ENCODE assay signal across 42 cellular contexts in genomic region chr10:86031-86430, GRCh38. TPM values are rescaled to one million over a fixed set of nuclear protein-coding genes. Genes with fewer than 3 reads are reported as not detected.
"Had no signal": no experiment of that assay in that cellular context is flagged by ENCODE, and none has a peak within 500 bp of the region (broad histone marks: within the 10 kb centered on the region; RNA-seq: fewer than 3 reads in every experiment).

No MANE protein-coding gene starts in this region.

- H3K9me3 ChIP-seq: adrenal gland, ascending aorta, body of pancreas, breast epithelium had no signal

- H3K9me3 Mint-ChIP-seq: activated naive CD4-positive, alpha-beta T cell treated with anti-CD3 and anti-CD28 coated beads for 36 hours; activated naive CD4-positive, alpha-beta T cell treated with anti-CD3 and anti-CD28 coated beads, Interleukin-2, amount 10 ng/mL, durations not matched to agents 7 days and 5 days; activated naive CD4-positive, alpha-beta T cell treated with anti-CD3 and anti-CD28 coated beads, Interleukin-2, amount 50 U/mL, for 24 hours; activated naive CD4-positive, alpha-beta T cell treated with anti-CD3 and anti-CD28 coated beads, Interleukin-2, amount 50 U/mL, for 72 hours; activated naive CD8-positive, alpha-beta T cell treated with anti-CD3 and anti-CD28 coated beads for 36 hours; activated naive CD8-positive, alpha-beta T cell treated with anti-CD3 and anti-CD28 coated beads, Interleukin-2, amount 10 ng/mL, durations not matched to agents 7 days and 5 days; activated naive CD8-positive, alpha-beta T cell treated with anti-CD3 and anti-CD28 coated beads, Interleukin-2, amount 50 U/mL, for 24 hours; activated T-cell treated with anti-CD3 and anti-CD28 coated beads, Interleukin-2, amount 50 U/mL, for 24 hours; activated T-cell treated with anti-CD3 and anti-CD28 coated beads, Interleukin-2, amount 50 U/mL, for 4 hours; activated T-cell treated with anti-CD3 and anti-CD28 coated beads, Interleukin-2, amount 50 U/mL, for 72 hours; activated T-helper 1 cell treated with anti-CD3 and anti-CD28 coated beads, Interleukin-12 subunit alpha, Interleukin-12 subunit beta, Interleukin-2, Interleukin-4 antibody, amounts not matched to agents 30 ng/mL and 10 ng/mL and 1 ng/mL, durations not matched to agents 14 hours and 24 hours and 36 hours; activated T-helper 17 cell treated with anti-CD3 and anti-CD28 coated beads, Interleukin-2, amount 50 U/mL, for 72 hours; activated T-helper 2 cell treated with anti-CD3 and anti-CD28 coated beads, Interferon-gamma antibody, Interleukin-2, Interleukin-4, amounts not matched to agents 10 μg/mL and 5 μg/mL and 100 μg/mL, durations not matched to agents 14 hours and 24 hours and 36 hours; brain; central memory CD8-positive, alpha-beta T cell had no signal

- H3K4me3 ChIP-seq: adrenal gland, ascending aorta, body of pancreas, breast epithelium, cardiac muscle cell had no signal

- DNase-seq: activated effector memory CD4-positive, alpha-beta T cell treated with anti-CD3 and anti-CD28 coated beads, Interleukin-2, amount 50 U/mL, for 16 hours; activated gamma-delta T cell; activated gamma-delta T cell treated with Interleukin-2 at 50 U/mL for 16 hours; activated naive CD4-positive, alpha-beta T cell; activated naive CD4-positive, alpha-beta T cell treated with anti-CD3 and anti-CD28 coated beads for 36 hours; activated naive CD4-positive, alpha-beta T cell treated with anti-CD3 and anti-CD28 coated beads, Interleukin-2, amount 10 ng/mL, durations not matched to agents 7 days and 5 days; activated naive CD4-positive, alpha-beta T cell treated with anti-CD3 and anti-CD28 coated beads, Interleukin-2, amount 50 U/mL, for 16 hours; activated naive CD4-positive, alpha-beta T cell treated with Interleukin-2 at 50 U/mL for 16 hours; activated naive CD8-positive, alpha-beta T cell treated with anti-CD3 and anti-CD28 coated beads for 36 hours; activated naive CD8-positive, alpha-beta T cell treated with anti-CD3 and anti-CD28 coated beads, Interleukin-2, amount 10 ng/mL, durations not matched to agents 7 days and 5 days; activated naive CD8-positive, alpha-beta T cell treated with anti-CD3 and anti-CD28 coated beads, Interleukin-2, amount 50 U/mL, for 24 hours; activated T-cell treated with anti-CD3 and anti-CD28 coated beads for 4 hours; activated T-cell treated with anti-CD3 and anti-CD28 coated beads, Interleukin-2, amount 50 U/mL, for 1 hour; activated T-cell treated with anti-CD3 and anti-CD28 coated beads, Interleukin-2, amount 50 U/mL, for 24 hours; activated T-cell treated with anti-CD3 and anti-CD28 coated beads, Interleukin-2, amount 50 U/mL, for 4 hours; activated T-cell treated with anti-CD3 and anti-CD28 coated beads, Interleukin-2, amount 50 U/mL, for 48 hours; activated T-cell treated with anti-CD3 and anti-CD28 coated beads, Interleukin-2, amount 50 U/mL, for 72 hours; adrenal gland; amniotic stem cell; amygdala; aorta; body of pancreas; brain microvascular endothelial cell; caudate nucleus; central memory CD4-positive, alpha-beta T cell; cerebellar nuclear complex had no signal

- H3K36me3 ChIP-seq: adrenal gland, ascending aorta, brain microvascular endothelial cell, breast epithelium, cardiac muscle cell had no signal

- H3K4me1 ChIP-seq: adrenal gland, ascending aorta, breast epithelium had no signal

- H3K27ac ChIP-seq: adrenal gland, ascending aorta, body of pancreas, brain microvascular endothelial cell, breast epithelium, cardiac muscle cell had no signal

- H3K27me3 ChIP-seq: adrenal gland, ascending aorta, body of pancreas, brain microvascular endothelial cell, breast epithelium, cardiac muscle cell had no signal

- H3K27ac Mint-ChIP-seq: activated naive CD4-positive, alpha-beta T cell treated with anti-CD3 and anti-CD28 coated beads for 36 hours; activated naive CD4-positive, alpha-beta T cell treated with anti-CD3 and anti-CD28 coated beads, Interleukin-2, amount 10 ng/mL, durations not matched to agents 7 days and 5 days; activated naive CD8-positive, alpha-beta T cell; activated naive CD8-positive, alpha-beta T cell treated with anti-CD3 and anti-CD28 coated beads for 36 hours; activated naive CD8-positive, alpha-beta T cell treated with anti-CD3 and anti-CD28 coated beads, Interleukin-2, amount 10 ng/mL, durations not matched to agents 7 days and 5 days; activated naive CD8-positive, alpha-beta T cell treated with anti-CD3 and anti-CD28 coated beads, Interleukin-2, amount 50 U/mL, for 24 hours; activated T-cell treated with anti-CD3 and anti-CD28 coated beads, Interleukin-2, amount 50 U/mL, for 24 hours; activated T-cell treated with anti-CD3 and anti-CD28 coated beads, Interleukin-2, amount 50 U/mL, for 72 hours; activated T-helper 1 cell treated with anti-CD3 and anti-CD28 coated beads, Interleukin-12 subunit alpha, Interleukin-12 subunit beta, Interleukin-2, Interleukin-4 antibody, amounts not matched to agents 30 ng/mL and 10 ng/mL and 1 ng/mL, durations not matched to agents 14 hours and 24 hours and 36 hours; activated T-helper 17 cell treated with anti-CD3 and anti-CD28 coated beads, Interleukin-2, amount 50 U/mL, for 72 hours; activated T-helper 2 cell treated with anti-CD3 and anti-CD28 coated beads, Interferon-gamma antibody, Interleukin-2, Interleukin-4, amounts not matched to agents 10 μg/mL and 5 μg/mL and 100 μg/mL, durations not matched to agents 14 hours and 24 hours and 36 hours; brain had no signal

- H3K36me3 Mint-ChIP-seq: activated naive CD4-positive, alpha-beta T cell treated with anti-CD3 and anti-CD28 coated beads, Interleukin-2, amount 10 ng/mL, durations not matched to agents 7 days and 5 days; activated naive CD4-positive, alpha-beta T cell treated with anti-CD3 and anti-CD28 coated beads, Interleukin-2, amount 50 U/mL, for 24 hours; activated naive CD4-positive, alpha-beta T cell treated with anti-CD3 and anti-CD28 coated beads, Interleukin-2, amount 50 U/mL, for 72 hours; activated naive CD8-positive, alpha-beta T cell; activated naive CD8-positive, alpha-beta T cell treated with anti-CD3 and anti-CD28 coated beads for 36 hours; activated naive CD8-positive, alpha-beta T cell treated with anti-CD3 and anti-CD28 coated beads, Interleukin-2, amount 10 ng/mL, durations not matched to agents 7 days and 5 days; brain had no signal

- H3K4me3 Mint-ChIP-seq: activated naive CD4-positive, alpha-beta T cell treated with anti-CD3 and anti-CD28 coated beads for 36 hours; activated naive CD4-positive, alpha-beta T cell treated with anti-CD3 and anti-CD28 coated beads, Interleukin-2, amount 10 ng/mL, durations not matched to agents 7 days and 5 days; activated naive CD4-positive, alpha-beta T cell treated with anti-CD3 and anti-CD28 coated beads, Interleukin-2, amount 50 U/mL, for 24 hours; activated naive CD8-positive, alpha-beta T cell; activated naive CD8-positive, alpha-beta T cell treated with anti-CD3 and anti-CD28 coated beads for 36 hours; activated naive CD8-positive, alpha-beta T cell treated with anti-CD3 and anti-CD28 coated beads, Interleukin-2, amount 10 ng/mL, durations not matched to agents 7 days and 5 days; activated naive CD8-positive, alpha-beta T cell treated with anti-CD3 and anti-CD28 coated beads, Interleukin-2, amount 50 U/mL, for 24 hours; activated T-cell treated with anti-CD3 and anti-CD28 coated beads, Interleukin-2, amount 50 U/mL, for 24 hours; activated T-cell treated with anti-CD3 and anti-CD28 coated beads, Interleukin-2, amount 50 U/mL, for 4 hours; activated T-cell treated with anti-CD3 and anti-CD28 coated beads, Interleukin-2, amount 50 U/mL, for 72 hours; activated T-helper 1 cell treated with anti-CD3 and anti-CD28 coated beads, Interleukin-12 subunit alpha, Interleukin-12 subunit beta, Interleukin-2, Interleukin-4 antibody, amounts not matched to agents 30 ng/mL and 10 ng/mL and 1 ng/mL, durations not matched to agents 14 hours and 24 hours and 36 hours; activated T-helper 17 cell treated with anti-CD3 and anti-CD28 coated beads, Interleukin-2, amount 50 U/mL, for 72 hours; brain; central memory CD8-positive, alpha-beta T cell had no signal

- H3K4me1 Mint-ChIP-seq: activated naive CD4-positive, alpha-beta T cell treated with anti-CD3 and anti-CD28 coated beads, Interleukin-2, amount 50 U/mL, for 24 hours; activated naive CD8-positive, alpha-beta T cell treated with anti-CD3 and anti-CD28 coated beads for 36 hours; activated naive CD8-positive, alpha-beta T cell treated with anti-CD3 and anti-CD28 coated beads, Interleukin-2, amount 50 U/mL, for 24 hours; activated T-helper 17 cell treated with anti-CD3 and anti-CD28 coated beads, Interleukin-2, amount 50 U/mL, for 72 hours; brain had no signal

- ATAC-seq: activated naive CD4-positive, alpha-beta T cell treated with anti-CD3 and anti-CD28 coated beads, Interleukin-2, amount 50 U/mL, for 72 hours; activated naive CD8-positive, alpha-beta T cell treated with anti-CD3 and anti-CD28 coated beads, Interleukin-2, amount 50 U/mL, for 24 hours; activated T-cell treated with anti-CD3 and anti-CD28 coated beads, Interleukin-2, amount 50 U/mL, for 4 hours; activated T-cell treated with anti-CD3 and anti-CD28 coated beads, Interleukin-2, amount 50 U/mL, for 72 hours; activated T-helper 17 cell treated with anti-CD3 and anti-CD28 coated beads, Interleukin-2, amount 50 U/mL, for 72 hours; body of pancreas had no signal

RNA-seq across cellular contexts. Expression of gene TUBB8, which starts 36.9 kb away (rescaled TPM):
- total RNA-seq: activated naive CD4-positive, alpha-beta T cell treated with anti-CD3 and anti-CD28 coated beads for 36 hours; activated naive CD8-positive, alpha-beta T cell treated with anti-CD3 and anti-CD28 coated beads for 36 hours; activated naive CD8-positive, alpha-beta T cell treated with anti-CD3 and anti-CD28 coated beads, Interleukin-2, amount 10 ng/mL, durations not matched to agents 7 days and 5 days; activated T-cell treated with anti-CD3 and anti-CD28 coated beads, Interleukin-2, amount 50 U/mL, for 4 hours; activated T-cell treated with anti-CD3 and anti-CD28 coated beads, Interleukin-2, amount 50 U/mL, for 72 hours; activated T-helper 1 cell treated with anti-CD3 and anti-CD28 coated beads, Interleukin-12 subunit alpha, Interleukin-12 subunit beta, Interleukin-2, Interleukin-4 antibody, amounts not matched to agents 30 ng/mL and 10 ng/mL and 1 ng/mL, durations not matched to agents 14 hours and 24 hours and 36 hours; activated T-helper 17 cell treated with anti-CD3 and anti-CD28 coated beads, Interleukin-2, amount 50 U/mL, for 72 hours; activated T-helper 2 cell treated with anti-CD3 and anti-CD28 coated beads, Interferon-gamma antibody, Interleukin-2, Interleukin-4, amounts not matched to agents 10 μg/mL and 5 μg/mL and 100 μg/mL, durations not matched to agents 14 hours and 24 hours and 36 hours; aorta; ascending aorta; astrocyte; bronchial epithelial cell; cardiac septum; cerebellum; chondrocyte had no signal
- polyA plus RNA-seq: aorta, cardiac muscle cell had no signal
